17 cellular contexts compared by ENCODE assay signal in the genomic region with DNA sequence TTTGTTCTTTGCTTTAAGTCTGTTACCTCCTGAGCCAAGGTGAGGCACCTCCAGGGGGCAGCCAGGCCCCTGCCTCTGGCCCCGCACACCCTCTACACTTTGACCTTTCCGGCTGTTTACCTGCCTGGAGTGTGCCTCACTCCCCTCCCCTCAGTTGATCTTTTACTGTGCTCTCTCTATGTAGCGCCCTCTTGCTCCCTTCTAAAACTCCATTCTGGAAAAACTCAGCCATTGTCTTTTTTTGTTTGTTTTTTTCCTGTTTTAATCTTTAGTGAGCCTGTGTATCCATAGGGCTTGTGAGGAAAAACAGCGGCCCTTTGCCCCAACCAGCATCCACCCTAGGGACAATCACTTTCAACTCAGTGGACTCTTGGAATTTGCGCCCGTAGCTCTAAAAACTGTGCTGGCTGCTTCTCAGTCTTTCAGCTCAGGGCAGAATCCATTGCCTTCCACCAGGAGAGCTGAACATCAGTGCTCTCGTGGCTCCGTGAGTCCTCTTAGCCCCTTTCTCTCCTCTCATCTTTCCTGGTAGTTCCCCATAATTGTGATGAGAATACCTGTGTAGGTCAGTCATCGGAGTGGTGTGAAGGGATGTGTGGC. TPM values are rescaled to one million over a fixed set of nuclear protein-coding genes. Genes with fewer than 3 reads are reported as not detected.
DNase-seq lines count a peak whose midpoint lies in the region; ATAC-seq and TF ChIP-seq lines count a peak whose summit lies in the region.
"Had no signal": no experiment of that assay in that cellular context is flagged by ENCODE, and none has a peak within 500 bp of the region (broad histone marks: within the 10 kb centered on the region; RNA-seq: fewer than 3 reads in every experiment).

No MANE protein-coding gene starts in this region.

- H3K36me3 Mint-ChIP-seq in activated T-cell treated with anti-CD3 and anti-CD28 coated beads, Interleukin-2, amount 50 U/mL, for 72 hours (ENCODE audit: insufficient read depth in 2 of 2) = peaks cover 2 to 5% of the 10 kb centered on the region in 2 donors
- H3K36me3 Mint-ChIP-seq in T-helper 17 cell (ENCODE audit: low read depth) (peaks cover 7% of the 10 kb centered on the region), memory B cell (peaks cover 19% of the 10 kb centered on the region)
- H3K36me3 Mint-ChIP-seq in stimulated activated effector memory CD8-positive, alpha-beta T cell treated with anti-CD3 and anti-CD28 coated beads, Interleukin-12 subunit alpha, Interleukin-12 subunit beta, amount 100 ng/mL, for 72 hours = peaks cover 60% of the 10 kb centered on the region

- H3K4me3 Mint-ChIP-seq in activated T-cell treated with anti-CD3 and anti-CD28 coated beads, Interleukin-2, amount 50 U/mL, for 72 hours = no peak overlapping the region
- no peak overlapping the region for H3K4me3 Mint-ChIP-seq in T-helper 17 cell
- H3K4me3 Mint-ChIP-seq in memory B cell = no peak overlapping the region
- no peak overlapping the region for H3K4me3 Mint-ChIP-seq in stimulated activated effector memory CD8-positive, alpha-beta T cell treated with anti-CD3 and anti-CD28 coated beads, Interleukin-12 subunit alpha, Interleukin-12 subunit beta, amount 100 ng/mL, for 72 hours
- H3K4me3 Mint-ChIP-seq: stimulated activated naive CD8-positive, alpha-beta T cell treated with anti-CD3 and anti-CD28 coated beads, Interleukin-15, Interleukin-2, amounts not matched to agents 100 ng/mL and 50 ng/mL, for 24 hours had no signal

- POLR2A ChIA-PET in SK-N-SH (lab: Yijun Ruan, JAX) = no interaction called here

- peaks cover under 1% of the 10 kb centered on the region; the same call in 1 of the 2 replicates for H4K20me1 ChIP-seq in SK-N-SH (ENCODE audit: insufficient read depth)

- no peak for TF ChIP-seq RAD21 in SK-N-SH (IDR thresholded peaks at IDR 0.05; ENCODE audit: low read length)

- H3K9me2 ChIP-seq in SK-N-SH = no peaks in the 10 kb centered on the region

- H3K27ac Mint-ChIP-seq in activated T-cell treated with anti-CD3 and anti-CD28 coated beads, Interleukin-2, amount 50 U/mL, for 72 hours = peak overlapping the region; percentile 90
- peak overlapping the region; percentile 47 for H3K27ac Mint-ChIP-seq in T-helper 17 cell
- H3K27ac Mint-ChIP-seq in memory B cell = peak overlapping the region; percentile 54
- peak overlapping the region; percentile 66 for H3K27ac Mint-ChIP-seq in stimulated activated effector memory CD8-positive, alpha-beta T cell treated with anti-CD3 and anti-CD28 coated beads, Interleukin-12 subunit alpha, Interleukin-12 subunit beta, amount 100 ng/mL, for 72 hours
- H3K27ac Mint-ChIP-seq: stimulated activated naive CD8-positive, alpha-beta T cell treated with anti-CD3 and anti-CD28 coated beads, Interleukin-15, Interleukin-2, amounts not matched to agents 100 ng/mL and 50 ng/mL, for 24 hours had no signal

- H3K79me2 ChIP-seq in SK-N-SH (ENCODE audit: insufficient read depth) = peaks cover 39% of the 10 kb centered on the region

- H3K4me3 ChIP-seq in SK-N-SH (ENCODE audit: low read depth in 2 of 2, low read length in 1 of 2) = no peak overlapping the region

- no peaks in the 10 kb centered on the region for H3K9me3 Mint-ChIP-seq in activated T-cell treated with anti-CD3 and anti-CD28 coated beads, Interleukin-2, amount 50 U/mL, for 72 hours
- H3K9me3 Mint-ChIP-seq in memory B cell = no peaks in the 10 kb centered on the region
- no peaks in the 10 kb centered on the region for H3K9me3 Mint-ChIP-seq in stimulated activated effector memory CD8-positive, alpha-beta T cell treated with anti-CD3 and anti-CD28 coated beads, Interleukin-12 subunit alpha, Interleukin-12 subunit beta, amount 100 ng/mL, for 72 hours
- H3K9me3 Mint-ChIP-seq: stimulated activated naive CD8-positive, alpha-beta T cell treated with anti-CD3 and anti-CD28 coated beads, Interleukin-15, Interleukin-2, amounts not matched to agents 100 ng/mL and 50 ng/mL, for 24 hours had no signal

- CTCF ChIA-PET in SK-N-SH (lab: Yijun Ruan, JAX) = interaction anchor here (2.3 kb wide), 1 partner anchor 23 kb away, joined by 8 read pairs; no protein-coding TSS in a partner anchor

- H3K27ac ChIP-seq in SK-N-SH (ENCODE audit: low read depth in 2 of 2, low read length in 1 of 2) = no peak overlapping the region

- no peaks in the 10 kb centered on the region for H3K27me3 ChIP-seq in SK-N-SH (ENCODE audit: insufficient read depth)

- peaks cover 0 to 10% of the 10 kb centered on the region in 2 experiments; a peak in 2 of 4 replicates for H3K4me1 ChIP-seq in SK-N-SH (ENCODE audit: control insufficient read depth in 1 of 2, insufficient read depth in 2 of 2, low read depth in 1 of 2, low read length in 1 of 2)

- no peak for TF ChIP-seq EP300 in SK-N-SH (IDR thresholded peaks at IDR 0.05; ENCODE audit: borderline replicate concordance in 1 of 2, low read depth in 1 of 2, low read length in 1 of 2)

- WGBS in SK-N-SH (ENCODE audit: low lambda C conversion rate) = 95% methylated on average over 9 of the region's 9 CpGs

- no peak for TF ChIP-seq CTCF in SK-N-SH (IDR thresholded peaks at IDR 0.05)

- H3K27me3 Mint-ChIP-seq in activated T-cell treated with anti-CD3 and anti-CD28 coated beads, Interleukin-2, amount 50 U/mL, for 72 hours (ENCODE audit: low read depth) = no peaks in the 10 kb centered on the region
- H3K27me3 Mint-ChIP-seq in T-helper 17 cell (no peaks in the 10 kb centered on the region), memory B cell (no peaks in the 10 kb centered on the region)
- H3K27me3 Mint-ChIP-seq: stimulated activated naive CD8-positive, alpha-beta T cell treated with anti-CD3 and anti-CD28 coated beads, Interleukin-15, Interleukin-2, amounts not matched to agents 100 ng/mL and 50 ng/mL, for 24 hours had no signal

- no peak overlapping the region for H3K4me2 ChIP-seq in SK-N-SH

- DNase-seq in activated T-cell treated with anti-CD3 and anti-CD28 coated beads, Interleukin-2, amount 50 U/mL, for 72 hours = no peak
- DNase-seq in activated T-cell treated with anti-CD3 and anti-CD28 coated beads for 4 hours = no peak
- no peak for DNase-seq in T-helper 17 cell
- DNase-seq in memory B cell (ENCODE audit: low spot score in 2 of 2) = no peak
- no peak for DNase-seq in stimulated activated effector memory CD8-positive, alpha-beta T cell treated with anti-CD3 and anti-CD28 coated beads, Interleukin-12 subunit alpha, Interleukin-12 subunit beta, amount 100 ng/mL, for 72 hours (ENCODE audit: low spot score in 2 of 2)
- DNase-seq in SIG-M5 (lab: John Stamatoyannopoulos, UW) = no peak
- DNase-seq in cortex of kidney (lab: John Stamatoyannopoulos, UW) = no peak
- DNase-seq in SK-N-SH = no peak
- DNase-seq: activated naive CD4-positive, alpha-beta T cell treated with Interleukin-2 at 50 U/mL for 16 hours; head of caudate nucleus; NCI-H1048; NCI-H2081 treated with DMSO at 0.1 percent for 48 hours; NCI-H526 treated with DMSO at 0.1 percent for 48 hours; OCI-M1 had no signal

- peaks cover 18% of the 10 kb centered on the region for H3K4me1 Mint-ChIP-seq in activated T-cell treated with anti-CD3 and anti-CD28 coated beads, Interleukin-2, amount 50 U/mL, for 72 hours (ENCODE audit: low read depth)
- peaks cover 17% of the 10 kb centered on the region for H3K4me1 Mint-ChIP-seq in T-helper 17 cell
- peaks cover 16% of the 10 kb centered on the region for H3K4me1 Mint-ChIP-seq in memory B cell
- peaks cover 27% of the 10 kb centered on the region for H3K4me1 Mint-ChIP-seq in stimulated activated effector memory CD8-positive, alpha-beta T cell treated with anti-CD3 and anti-CD28 coated beads, Interleukin-12 subunit alpha, Interleukin-12 subunit beta, amount 100 ng/mL, for 72 hours

- H3K9me3 ChIP-seq in T-helper 17 cell (ENCODE audit: control insufficient read depth, low read length, poor library complexity, severe bottlenecking) (no peaks in the 10 kb centered on the region), SK-N-SH (no peaks in the 10 kb centered on the region)

- H2AFZ ChIP-seq in SK-N-SH (ENCODE audit: low read depth) = no peak overlapping the region

- H3K9ac ChIP-seq in SK-N-SH = no peak overlapping the region

- peaks cover 24 to 41% of the 10 kb centered on the region in 2 experiments for H3K36me3 ChIP-seq in SK-N-SH (replicated peaks in 1 of 2; ENCODE audit: control insufficient read depth in 1 of 2, insufficient read depth in 2 of 2, low read length in 1 of 2)

- peaks cover under 1% of the 10 kb centered on the region for H3F3A ChIP-seq in SK-N-SH (replicated peaks; ENCODE audit: insufficient read depth)

- no peak for ATAC-seq in activated T-cell treated with anti-CD3 and anti-CD28 coated beads, Interleukin-2, amount 50 U/mL, for 72 hours (replicated peaks in 1 of 2)
- no peak for ATAC-seq in T-helper 17 cell
- ATAC-seq in memory B cell (ENCODE audit: low read depth) = no peak
- ATAC-seq in stimulated activated effector memory CD8-positive, alpha-beta T cell treated with anti-CD3 and anti-CD28 coated beads, Interleukin-12 subunit alpha, Interleukin-12 subunit beta, amount 100 ng/mL, for 72 hours = no peak

RNA-seq across cellular contexts. Expression of a gene that starts 4.3 kb away (rescaled TPM):
- total RNA-seq in activated T-cell treated with anti-CD3 and anti-CD28 coated beads, Interleukin-2, amount 50 U/mL, for 72 hours = 10 to 100 TPM; 28.2 to 33.8 TPM
- total RNA-seq in T-helper 17 cell = 100 to 1,000 TPM; 189 to 206 TPM
- polyA plus RNA-seq in SK-N-SH (2012; rRNA removed) = 38.1 and 50.7 TPM in 2 replicates
- 10.0 and 16.0 TPM in 2 replicates for polyA plus RNA-seq in SK-N-SH (2012; cell fraction: cytosol; rRNA removed)
- polyA plus RNA-seq in SK-N-SH (2012; cell fraction: nucleus; rRNA removed) = 250 and 312 TPM in 2 replicates

RNA-seq across cellular contexts. Expression of a gene that starts 6.8 kb away (rescaled TPM):
- total RNA-seq in activated T-cell treated with anti-CD3 and anti-CD28 coated beads, Interleukin-2, amount 50 U/mL, for 72 hours = under 1 TPM in 1 of 2 donors, not detected in 1; 0.30 TPM
- total RNA-seq in T-helper 17 cell = under 1 TPM; 0.23 to 0.75 TPM
- not detected in 2 replicates for polyA plus RNA-seq in SK-N-SH (2012; rRNA removed)
- not detected in 2 replicates for polyA plus RNA-seq in SK-N-SH (2012; cell fraction: cytosol; rRNA removed)
- 0.12 TPM in 1 of 2 replicates, not detected in the other for polyA plus RNA-seq in SK-N-SH (2012; cell fraction: nucleus; rRNA removed)
- total RNA-seq: dermis microvascular lymphatic vessel endothelial cell, urinary bladder had no signal

RNA-seq across cellular contexts. Expression of a gene that starts 10.7 kb away (rescaled TPM):
- total RNA-seq in activated T-cell treated with anti-CD3 and anti-CD28 coated beads, Interleukin-2, amount 50 U/mL, for 72 hours = 10 to 100 TPM; 94.2 to 94.8 TPM
- 100 to 1,000 TPM; 188 to 189 TPM for total RNA-seq in T-helper 17 cell
- polyA plus RNA-seq in SK-N-SH (2012; rRNA removed) = 30.2 and 80.1 TPM in 2 replicates
- polyA plus RNA-seq in SK-N-SH (2012; cell fraction: cytosol; rRNA removed) = 61.1 and 88.7 TPM in 2 replicates
- polyA plus RNA-seq in SK-N-SH (2012; cell fraction: nucleus; rRNA removed) = 73.3 and 99.4 TPM in 2 replicates

RNA-seq across cellular contexts. Expression of a gene that starts 13.4 kb away (rescaled TPM):
- 10 to 100 TPM; 53.0 to 53.8 TPM for total RNA-seq in activated T-cell treated with anti-CD3 and anti-CD28 coated beads, Interleukin-2, amount 50 U/mL, for 72 hours
- total RNA-seq in T-helper 17 cell = 10 to 100 TPM; 65.5 to 69.7 TPM
- 22.0 and 33.4 TPM in 2 replicates for polyA plus RNA-seq in SK-N-SH (2012; rRNA removed)
- 18.8 and 27.2 TPM in 2 replicates for polyA plus RNA-seq in SK-N-SH (2012; cell fraction: cytosol; rRNA removed)
- 33.6 and 52.5 TPM in 2 replicates for polyA plus RNA-seq in SK-N-SH (2012; cell fraction: nucleus; rRNA removed)

RNA-seq across cellular contexts. Expression of a gene that starts 49.5 kb away (rescaled TPM):
- total RNA-seq in activated T-cell treated with anti-CD3 and anti-CD28 coated beads, Interleukin-2, amount 50 U/mL, for 72 hours = 10 to 100 TPM; 13.6 to 20.4 TPM
- total RNA-seq in T-helper 17 cell = 1 to 10 TPM; 4.4 to 8.4 TPM
- polyA plus RNA-seq in SK-N-SH (2012; rRNA removed) = 5.6 and 6.7 TPM in 2 replicates
- 2.7 and 3.9 TPM in 2 replicates for polyA plus RNA-seq in SK-N-SH (2012; cell fraction: cytosol; rRNA removed)
- 18.3 and 20.6 TPM in 2 replicates for polyA plus RNA-seq in SK-N-SH (2012; cell fraction: nucleus; rRNA removed)

Comparison
In these comparisons a context has a peak if more than half of its experiments do, and no peak if none do; other contexts are left out.
1. RNA of a gene that starts 4.3 kb away (total RNA-seq): 189 to 206 TPM in T-helper 17 cell; 28.2 to 33.8 TPM in activated T-cell treated with anti-CD3 and anti-CD28 coated beads, Interleukin-2, amount 50 U/mL, for 72 hours; every median in the first group is over 4 times any median in the second.
2. Peak in every context shown above with its lines, with median percentiles within 50 percentile points of each other: H3K27ac Mint-ChIP-seq.